In genomic region chr22:49787861-49788260, GRCh38 we compare ENCODE assay signal across 16 cellular contexts. TPM values are rescaled to one million over a fixed set of nuclear protein-coding genes. Genes with fewer than 3 reads are reported as not detected.
DNase-seq lines count a peak whose midpoint lies in the region; ATAC-seq lines count a peak whose summit lies in the region.
"Had no signal": no experiment of that assay in that cellular context is flagged by ENCODE, and none has a peak within 500 bp of the region (broad histone marks: within the 10 kb centered on the region; RNA-seq: fewer than 3 reads in every experiment).

No MANE protein-coding gene starts in this region.

- no peak overlapping the region for H2AFZ ChIP-seq in ACC112 (ENCODE audit: low read length, unreplicated experiment)

- H3K4me3 Mint-ChIP-seq in CD4-positive, CD25-positive, alpha-beta regulatory T cell: peak overlapping the region in 3 of 4 donors; percentile 47 to 67 (median 60)
- no peak overlapping the region for H3K4me3 Mint-ChIP-seq in activated T-helper 17 cell treated with anti-CD3 and anti-CD28 coated beads, Interleukin-2, amount 50 U/mL, for 72 hours
- H3K4me3 Mint-ChIP-seq in naive thymus-derived CD8-positive, alpha-beta T cell: peak overlapping the region in 9 of 10 donors; percentile 29 to 86 (median 76)

- POLR2A ChIA-PET in naive thymus-derived CD8-positive, alpha-beta T cell (lab: Charles Lee): interaction anchor here (0.7 to 1.0 kb wide), 2 partner anchors 19 to 64 kb away, joined by 3 read pairs; no protein-coding TSS in a partner anchor

- peaks cover 27% of the 10 kb centered on the region for H3K36me3 Mint-ChIP-seq in CD4-positive, CD25-positive, alpha-beta regulatory T cell
- H3K36me3 Mint-ChIP-seq in activated T-helper 17 cell treated with anti-CD3 and anti-CD28 coated beads, Interleukin-2, amount 50 U/mL, for 72 hours (ENCODE audit: low read depth): peaks cover 92% of the 10 kb centered on the region
- peaks cover 0 to 64% (median 14%) of the 10 kb centered on the region in 3 donors for H3K36me3 Mint-ChIP-seq in naive thymus-derived CD8-positive, alpha-beta T cell

- no peaks in the 10 kb centered on the region for H3K27me3 ChIP-seq in ACC112 (ENCODE audit: insufficient read depth, low read length)
- no peaks in the 10 kb centered on the region for H3K27me3 ChIP-seq in CD4-positive, CD25-positive, alpha-beta regulatory T cell (ENCODE audit: control insufficient read depth, insufficient read depth, low read length)
- H3K27me3 ChIP-seq: BLaER1, left lung had no signal

- H3K36me3 ChIP-seq in ACC112 (ENCODE audit: insufficient read depth, low read length): no peaks in the 10 kb centered on the region
- peaks cover 71% of the 10 kb centered on the region for H3K36me3 ChIP-seq in CD4-positive, CD25-positive, alpha-beta regulatory T cell (ENCODE audit: control insufficient read depth, insufficient read depth, low read length)

- H3K4me1 ChIP-seq in ACC112 (ENCODE audit: control insufficient read depth, insufficient read depth, low read length, unreplicated experiment): peaks cover 21% of the 10 kb centered on the region
- H3K4me1 ChIP-seq in CD4-positive, CD25-positive, alpha-beta regulatory T cell (ENCODE audit: control insufficient read depth, insufficient read depth, low read length, poor library complexity, severe bottlenecking): peaks cover 33% of the 10 kb centered on the region

- H3K4me3 ChIP-seq in ACC112 (ENCODE audit: low read depth, low read length): no peak overlapping the region
- peak overlapping the region; percentile 11 for H3K4me3 ChIP-seq in CD4-positive, CD25-positive, alpha-beta regulatory T cell (ENCODE audit: low read depth, low read length)
- H3K4me3 ChIP-seq: BLaER1, left lung, thoracic aorta had no signal

- peak overlapping the region in 2 of 3 donors; percentile 90 to 94 for H3K27ac Mint-ChIP-seq in CD4-positive, CD25-positive, alpha-beta regulatory T cell
- H3K27ac Mint-ChIP-seq in activated T-helper 17 cell treated with anti-CD3 and anti-CD28 coated beads, Interleukin-2, amount 50 U/mL, for 72 hours: peak overlapping the region; percentile 60
- H3K27ac Mint-ChIP-seq in naive thymus-derived CD8-positive, alpha-beta T cell: peak overlapping the region; percentile 72 to 95 (median 92)

- H3K9me3 ChIP-seq in CD4-positive, CD25-positive, alpha-beta regulatory T cell (ENCODE audit: control insufficient read depth in 2 of 2, low read length in 2 of 2): no peaks in the 10 kb centered on the region
- H3K9me3 ChIP-seq: BLaER1, left lung, thoracic aorta had no signal

- peaks cover 5 to 69% (median 33%) of the 10 kb centered on the region in 4 donors for H3K4me1 Mint-ChIP-seq in CD4-positive, CD25-positive, alpha-beta regulatory T cell
- peaks cover 16% of the 10 kb centered on the region for H3K4me1 Mint-ChIP-seq in activated T-helper 17 cell treated with anti-CD3 and anti-CD28 coated beads, Interleukin-2, amount 50 U/mL, for 72 hours
- H3K4me1 Mint-ChIP-seq in naive thymus-derived CD8-positive, alpha-beta T cell: peaks cover 25 to 66% (median 48%) of the 10 kb centered on the region in 4 donors

- no peaks in the 10 kb centered on the region for H3K27me3 Mint-ChIP-seq in CD4-positive, CD25-positive, alpha-beta regulatory T cell
- H3K27me3 Mint-ChIP-seq in activated T-helper 17 cell treated with anti-CD3 and anti-CD28 coated beads, Interleukin-2, amount 50 U/mL, for 72 hours: no peaks in the 10 kb centered on the region
- H3K27me3 Mint-ChIP-seq in naive thymus-derived CD8-positive, alpha-beta T cell: no peaks in the 10 kb centered on the region

- ATAC-seq in CD4-positive, CD25-positive, alpha-beta regulatory T cell (ENCODE audit: low read depth in 2 of 2): no peak
- no peak for ATAC-seq in activated T-helper 17 cell treated with anti-CD3 and anti-CD28 coated beads, Interleukin-2, amount 50 U/mL, for 72 hours (replicated peaks)
- ATAC-seq in naive thymus-derived CD8-positive, alpha-beta T cell: no peak
- no peak for ATAC-seq in HG03378 (IDR thresholded peaks at IDR 0.05; ENCODE audit: unreplicated experiment)

- peaks cover 56% of the 10 kb centered on the region for H3K79me2 ChIP-seq in ACC112 (ENCODE audit: control insufficient read depth, insufficient read depth, low read length, unreplicated experiment)

- peaks cover 0 to 1% (median 0%) of the 10 kb centered on the region in 7 donors for H3K9me3 Mint-ChIP-seq in CD4-positive, CD25-positive, alpha-beta regulatory T cell
- H3K9me3 Mint-ChIP-seq in activated T-helper 17 cell treated with anti-CD3 and anti-CD28 coated beads, Interleukin-2, amount 50 U/mL, for 72 hours: no peaks in the 10 kb centered on the region
- no peaks in the 10 kb centered on the region for H3K9me3 Mint-ChIP-seq in naive thymus-derived CD8-positive, alpha-beta T cell

- DNase-seq in CD4-positive, CD25-positive, alpha-beta regulatory T cell: no peak
- peak in 1 of 10 donors; percentile 11 for DNase-seq in naive thymus-derived CD8-positive, alpha-beta T cell
- DNase-seq in NCI-H1436 (lab: John Stamatoyannopoulos, UW) (no peak), NCI-H1417 treated with DMSO at 0.1 percent for 48 hours (lab: John Stamatoyannopoulos, UW) (no peak)
- DNase-seq: cerebellar nuclear complex, Karpas-422, NCI-H1417, NCI-H345, SHP77, T1000 had no signal

- peak overlapping the region; percentile 57; the same call in 1 of the 2 replicates for H3K27ac ChIP-seq in ACC112 (ENCODE audit: low read depth, low read length)
- peak overlapping the region; percentile 60 for H3K27ac ChIP-seq in CD4-positive, CD25-positive, alpha-beta regulatory T cell (ENCODE audit: insufficient read depth, low read length, poor library complexity, severe bottlenecking)

RNA-seq across cellular contexts. Expression of gene BRD1, which starts 39.8 kb away (rescaled TPM):
- 133 TPM for total RNA-seq in CD4-positive, CD25-positive, alpha-beta regulatory T cell
- polyA plus RNA-seq in CD4-positive, CD25-positive, alpha-beta regulatory T cell: 1 to 10 TPM; 2.0 to 2.4 (median 2.2) TPM
- 10 to 100 TPM; 43.4 to 43.8 TPM for total RNA-seq in activated T-helper 17 cell treated with anti-CD3 and anti-CD28 coated beads, Interleukin-2, amount 50 U/mL, for 72 hours
- total RNA-seq in naive thymus-derived CD8-positive, alpha-beta T cell: 10 to 100 TPM; 80.9 to 86.8 TPM
- 1 to 10 TPM; 1.9 to 3.7 (median 2.2) TPM for polyA plus RNA-seq in naive thymus-derived CD8-positive, alpha-beta T cell
